In the genomic region with DNA sequence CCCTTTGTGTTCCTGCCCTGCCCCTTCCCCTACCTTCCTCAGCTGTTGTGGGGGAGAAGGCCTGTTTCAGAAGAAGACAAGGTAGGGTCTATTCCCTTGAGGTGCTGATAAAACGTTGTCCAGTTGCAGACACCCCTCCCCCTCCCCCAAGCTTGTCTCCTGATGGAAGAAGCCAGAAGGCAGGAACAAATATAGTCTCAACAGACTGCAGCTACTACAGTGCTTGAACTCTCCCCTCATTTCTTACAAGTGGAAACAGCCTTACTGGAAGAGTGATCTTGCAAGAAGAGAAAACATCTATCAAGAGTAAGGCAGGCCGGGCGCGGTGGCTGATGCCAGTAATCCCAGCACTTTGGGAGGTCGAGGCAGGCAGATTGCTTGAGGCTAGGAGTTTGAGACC, we compare ENCODE assay signal across 34 cellular contexts. TPM values are rescaled to one million over a fixed set of nuclear protein-coding genes. Genes with fewer than 3 reads are reported as not detected.
"Had no signal": no experiment of that assay in that cellular context is flagged by ENCODE, and none has a peak within 500 bp of the region (broad histone marks: within the 10 kb centered on the region; RNA-seq: fewer than 3 reads in every experiment).

No MANE protein-coding gene starts in this region.

- H3K27me3 ChIP-seq: colonic mucosa, gastroesophageal sphincter, neural progenitor cell, right lobe of liver, upper lobe of left lung, vagina had no signal

- ATAC-seq: activated T-cell treated with anti-CD3 and anti-CD28 coated beads, Interleukin-2, amount 50 U/mL, for 4 hours; activated T-helper 17 cell treated with anti-CD3 and anti-CD28 coated beads, Interleukin-2, amount 50 U/mL, for 72 hours; gastroesophageal sphincter; natural killer cell; stimulated activated naive CD8-positive, alpha-beta T cell treated with anti-CD3 and anti-CD28 coated beads, Interleukin-15, Interleukin-2, amounts not matched to agents 100 U/mL and 50 U/mL, for 24 hours; T-helper 17 cell had no signal

- H3K4me1 ChIP-seq: adrenal gland, colonic mucosa, neural progenitor cell, vagina had no signal

- DNase-seq: activated CD4-positive, alpha-beta memory T cell treated with anti-CD3 and anti-CD28 coated beads, Interleukin-2, amount 10 ng/mL, durations not matched to agents 7 days and 5 days; activated CD4-positive, alpha-beta T cell treated with anti-CD3 and anti-CD28 coated beads, Interleukin-2, amount 10 ng/mL, durations not matched to agents 7 days and 5 days; activated CD4-positive, CD25-positive, alpha-beta regulatory T cell treated with anti-CD3 and anti-CD28 coated beads, Interleukin-2, amount 50 U/mL, for 72 hours; activated T-cell treated with anti-CD3 and anti-CD28 coated beads, Interleukin-2, amount 50 U/mL, for 4 hours; adrenal gland; central memory CD4-positive, alpha-beta T cell; colonic mucosa; effector CD8-positive, alpha-beta T cell; head of caudate nucleus; hippocampal formation; left cardiac atrium; natural killer cell; occipital lobe; posterior cingulate gyrus; right lobe of liver; SK-N-SH; stimulated activated CD4-positive, alpha-beta T cell treated with anti-CD3 and anti-CD28 coated beads, Interleukin-12 subunit alpha, Interleukin-12 subunit beta, amount 100 ng/mL, for 4 hours; stimulated activated CD4-positive, alpha-beta T cell treated with anti-CD3 and anti-CD28 coated beads, Interleukin-4, amount 100 ng/mL, for 1 hour; stimulated activated naive CD8-positive, alpha-beta T cell treated with anti-CD3 and anti-CD28 coated beads, Interleukin-15, Interleukin-2, amounts not matched to agents 100 U/mL and 50 U/mL, for 24 hours; T-helper 17 cell; T1000; upper lobe of left lung; WERI-Rb-1 had no signal

- H3K27ac ChIP-seq: colonic mucosa, neural progenitor cell, right lobe of liver, skin epidermis, upper lobe of left lung, vagina, WERI-Rb-1 had no signal

- H3K36me3 ChIP-seq: adrenal gland, colonic mucosa, gastroesophageal sphincter, neural progenitor cell, right lobe of liver, upper lobe of left lung, vagina, WERI-Rb-1 had no signal

- H3K4me3 ChIP-seq: adrenal gland, colonic mucosa, gastroesophageal sphincter, neural progenitor cell, right lobe of liver, skin epidermis, upper lobe of left lung, vagina had no signal

- H3K9me3 ChIP-seq: adrenal gland, colonic mucosa, gastroesophageal sphincter, right lobe of liver, SK-N-SH, upper lobe of left lung, vagina had no signal

RNA-seq across cellular contexts. Expression of a gene that starts 38.5 kb away (rescaled TPM):
- total RNA-seq: activated CD4-positive, alpha-beta memory T cell treated with anti-CD3 and anti-CD28 coated beads, Interleukin-2, amount 10 ng/mL, durations not matched to agents 7 days and 5 days; activated CD4-positive, alpha-beta T cell treated with anti-CD3 and anti-CD28 coated beads, Interleukin-2, amount 10 ng/mL, durations not matched to agents 7 days and 5 days; activated T-cell treated with anti-CD3 and anti-CD28 coated beads, Interleukin-2, amount 50 U/mL, for 4 hours; activated T-helper 17 cell treated with anti-CD3 and anti-CD28 coated beads, Interleukin-2, amount 50 U/mL, for 72 hours; dermis microvascular lymphatic vessel endothelial cell; epithelial cell of proximal tubule; fibroblast of lung; fibroblast of villous mesenchyme; lower leg skin; natural killer cell; occipital lobe; T-helper 17 cell had no signal
- polyA plus RNA-seq: keratinocyte, SK-N-SH had no signal
